In the genomic region with DNA sequence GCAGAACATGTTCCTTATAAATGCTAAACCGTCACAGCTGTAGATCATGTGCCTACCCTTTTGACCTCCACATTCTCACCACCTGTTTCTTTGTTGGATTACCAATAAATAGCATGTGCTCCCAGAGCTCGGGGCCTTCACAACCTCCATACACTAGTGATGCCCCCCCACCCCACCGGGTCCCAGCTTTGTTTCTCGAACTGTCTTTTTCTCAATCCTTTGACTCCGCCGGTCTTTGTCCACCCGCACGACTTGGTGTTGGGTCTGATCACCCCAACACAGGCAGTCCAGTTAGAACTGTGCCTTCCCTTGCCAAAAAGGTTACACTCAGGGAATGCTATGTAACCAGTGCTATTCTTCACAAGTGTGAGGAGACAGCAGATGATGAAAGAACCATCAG, we compare ENCODE assay signal across 7 cellular contexts.
"Had no signal": no experiment of that assay in that cellular context is flagged by ENCODE, and none has a peak within 500 bp of the region (broad histone marks: within the 10 kb centered on the region; RNA-seq: fewer than 3 reads in every experiment).

No MANE protein-coding gene starts in this region.

- ATAC-seq: HepG2 had no signal

- H3K27me3 Mint-ChIP-seq: IgD-negative memory B cell had no signal

- H3K36me3 Mint-ChIP-seq: IgD-negative memory B cell had no signal

- H3K4me3 ChIP-seq: GM23248 had no signal

- H3K4me1 Mint-ChIP-seq: IgD-negative memory B cell had no signal

- H3K9me3 Mint-ChIP-seq: H9 had no signal

- H3K27ac Mint-ChIP-seq: H9, IgD-negative memory B cell had no signal

- DNase-seq: GM23248, GOT3, H9, HCEC 1CT had no signal

- H3K4me3 Mint-ChIP-seq: H9, IgD-negative memory B cell had no signal

- H3K27ac ChIP-seq: GM23248, HL-60 had no signal
